In the genomic region with DNA sequence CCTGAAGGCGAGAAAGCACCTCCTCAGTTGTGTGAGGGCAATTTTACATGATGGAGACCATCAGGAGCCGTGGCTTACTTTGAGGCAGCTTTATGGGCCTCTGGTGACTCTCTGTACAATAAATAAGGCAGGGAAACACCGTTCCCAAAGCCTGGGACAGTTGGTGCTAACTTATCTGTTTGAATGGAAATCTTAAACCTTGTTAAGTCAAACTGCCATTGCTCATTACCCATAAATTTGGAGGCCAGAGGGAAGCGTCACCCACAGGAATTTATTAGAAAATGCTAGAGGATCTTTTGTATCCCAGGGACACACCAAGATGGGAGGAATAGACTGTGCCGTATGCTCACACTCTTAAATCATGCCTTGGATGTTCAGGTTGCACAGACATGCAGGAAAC, we compare ENCODE assay signal across 8 cellular contexts.
"Had no signal": no experiment of that assay in that cellular context is flagged by ENCODE, and none has a peak within 500 bp of the region (broad histone marks: within the 10 kb centered on the region; RNA-seq: fewer than 3 reads in every experiment).

No MANE protein-coding gene starts in this region.

- ATAC-seq: HCT116, HepG2 had no signal

- H3K27ac ChIP-seq: GM23248, HL-60 had no signal

- H3K9me3 ChIP-seq: HAP-1 had no signal

- DNase-seq: GM23248, GOT3, H7, HFFc6 had no signal

- H3K9ac ChIP-seq: GM23248 had no signal

- H3K4me1 ChIP-seq: HAP-1 had no signal

- H3K36me3 ChIP-seq: HAP-1 had no signal

- H3K4me3 ChIP-seq: GM23248, HAP-1 had no signal

- H2AFZ ChIP-seq: GM23248 had no signal
